10 cellular contexts compared by ENCODE assay signal in the genomic region with DNA sequence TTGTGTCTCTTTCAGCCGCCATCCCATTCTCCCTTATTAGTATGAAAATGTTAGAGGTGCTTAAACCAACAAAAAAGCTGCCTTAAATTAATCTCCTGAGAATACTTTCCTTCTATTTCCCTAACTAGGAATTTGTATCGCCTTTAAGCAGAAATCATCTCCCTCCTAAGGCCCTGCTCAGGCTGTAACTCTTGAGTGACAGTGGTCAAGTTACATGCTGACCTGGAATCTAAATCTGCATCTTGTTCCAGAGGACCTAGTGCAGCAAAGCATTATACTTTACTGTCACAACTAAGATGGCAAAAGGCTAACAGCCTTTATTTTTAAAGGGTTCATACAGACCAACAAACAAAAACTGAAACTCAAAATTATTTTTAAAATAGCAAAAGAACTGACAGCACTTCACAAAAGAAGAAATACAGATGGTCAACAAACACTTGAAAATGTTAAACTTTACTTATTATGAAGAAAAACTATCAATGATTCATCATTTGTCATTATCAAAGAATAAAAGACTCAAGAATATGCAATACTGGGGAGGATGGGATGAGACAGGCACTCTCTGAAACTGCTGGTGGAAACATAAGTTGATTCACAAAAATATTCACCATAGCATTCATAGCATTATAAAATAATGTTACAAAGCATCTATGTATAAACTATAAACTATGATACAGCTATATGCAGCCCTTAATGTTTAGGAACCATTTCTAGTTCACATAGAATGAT. TPM values are rescaled to one million over a fixed set of nuclear protein-coding genes. Genes with fewer than 3 reads are reported as not detected.
DNase-seq lines count a peak whose midpoint lies in the region; ATAC-seq and TF ChIP-seq lines count a peak whose summit lies in the region.
"Had no signal": no experiment of that assay in that cellular context is flagged by ENCODE, and none has a peak within 500 bp of the region (broad histone marks: within the 10 kb centered on the region; RNA-seq: fewer than 3 reads in every experiment).

No MANE protein-coding gene starts in this region.

- H3K4me1 Mint-ChIP-seq in activated naive CD4-positive, alpha-beta T cell treated with anti-CD3 and anti-CD28 coated beads for 36 hours (ENCODE audit: low read depth) = peaks cover 37% of the 10 kb centered on the region

- H3K27me3 ChIP-seq in Peyer's patch (no peaks in the 10 kb centered on the region), gastroesophageal sphincter (no peaks in the 10 kb centered on the region), subcutaneous abdominal adipose tissue (ENCODE audit: control insufficient read depth in 5 of 5, insufficient read depth in 4 of 5, low read length in 5 of 5) (no peaks in the 10 kb centered on the region)

- H3K36me3 ChIP-seq in Peyer's patch (peaks cover 0 to 8% (median 0%) of the 10 kb centered on the region in 3 donors), gastroesophageal sphincter (peaks cover 0 to 11% of the 10 kb centered on the region in 2 donors), subcutaneous abdominal adipose tissue (ENCODE audit: control insufficient read depth in 5 of 5, insufficient read depth in 5 of 5, low read length in 5 of 5) (peaks cover 0 to 8% (median 5%) of the 10 kb centered on the region in 5 donors)

- 58 to 90% methylated on average over 2 of the region's 2 CpGs for WGBS in gastroesophageal sphincter (ENCODE audit: low coverage in 1 of 2), 2 donors

- intact Hi-C loops in activated naive CD4-positive, alpha-beta T cell treated with anti-CD3 and anti-CD28 coated beads for 36 hours (cut with micrococcal nuclease) = loop anchor here (1.0 to 5.0 kb wide), 3 partner anchors 10 to 702 kb away; partner anchors contain the start of genes AKR1B1 and TMEM140

- H3K9ac ChIP-seq in subcutaneous abdominal adipose tissue (ENCODE audit: low read length in 5 of 5) = peak overlapping the region in 3 of 5 donors; percentile 29 to 53 (median 45)

- no peaks in the 10 kb centered on the region for H3K27me3 Mint-ChIP-seq in activated naive CD4-positive, alpha-beta T cell treated with anti-CD3 and anti-CD28 coated beads for 36 hours (ENCODE audit: low read depth)

- H3K9me3 Mint-ChIP-seq in activated naive CD4-positive, alpha-beta T cell treated with anti-CD3 and anti-CD28 coated beads for 36 hours = peaks cover 37% of the 10 kb centered on the region

- ATAC-seq in gastroesophageal sphincter = no peak

- H3K36me3 Mint-ChIP-seq in activated naive CD4-positive, alpha-beta T cell treated with anti-CD3 and anti-CD28 coated beads for 36 hours (ENCODE audit: low read depth) = peaks cover 74% of the 10 kb centered on the region

- H3K4me3 Mint-ChIP-seq in activated naive CD4-positive, alpha-beta T cell treated with anti-CD3 and anti-CD28 coated beads for 36 hours = no peak overlapping the region

- H3K27ac Mint-ChIP-seq in activated naive CD4-positive, alpha-beta T cell treated with anti-CD3 and anti-CD28 coated beads for 36 hours = peak overlapping the region; percentile 90

- H3K9me3 ChIP-seq in Peyer's patch (no peaks in the 10 kb centered on the region), gastroesophageal sphincter (peaks cover 0 to 11% (median 0%) of the 10 kb centered on the region in 3 donors), subcutaneous abdominal adipose tissue (ENCODE audit: control insufficient read depth in 5 of 5, low read length in 5 of 5) (peaks cover 2 to 12% (median 6%) of the 10 kb centered on the region in 5 donors)

- no peak for TF ChIP-seq POLR2A in Peyer's patch (IDR thresholded peaks at IDR 0.05)
- no peak for TF ChIP-seq POLR2A in gastroesophageal sphincter (IDR thresholded peaks at IDR 0.05)

- CTCF ChIA-PET in activated naive CD4-positive, alpha-beta T cell treated with anti-CD3 and anti-CD28 coated beads for 36 hours (lab: Charles Lee) = interaction anchor here (0.6 to 5.9 kb wide), 4 partner anchors 9 to 173 kb away, joined by 3 to 23 read pairs (median 8); partner anchors contain the start of genes AGBL3 and TMEM140

- peak overlapping the region in 3 of 4 donors; percentile 53 to 65 (median 55) for H3K27ac ChIP-seq in Peyer's patch
- peak overlapping the region in 3 of 4 donors; percentile 33 to 55 (median 51) for H3K27ac ChIP-seq in gastroesophageal sphincter
- peak overlapping the region; percentile 87 for H3K27ac ChIP-seq in subcutaneous abdominal adipose tissue (ENCODE audit: low read depth, low read length)

- no peak for TF ChIP-seq EP300 in gastroesophageal sphincter (IDR thresholded peaks at IDR 0.05)

- DNase-seq in activated naive CD4-positive, alpha-beta T cell treated with anti-CD3 and anti-CD28 coated beads for 36 hours = no peak
- no peak for DNase-seq in activated naive CD4-positive, alpha-beta T cell treated with Interleukin-2 at 50 U/mL for 16 hours
- no peak for DNase-seq in Peyer's patch
- no peak for DNase-seq in NCI-H187 (lab: John Stamatoyannopoulos, UW)
- DNase-seq in SIG-M5 (lab: John Stamatoyannopoulos, UW) = no peak
- DNase-seq in DMS153 treated with DMSO at 0.1 percent for 48 hours (lab: John Stamatoyannopoulos, UW; ENCODE audit: unreplicated experiment) = no peak
- DNase-seq: NCI-H526 treated with DMSO at 0.1 percent for 48 hours had no signal

- TF ChIP-seq CTCF in Peyer's patch (IDR thresholded peaks at IDR 0.05) = no peak
- no peak for TF ChIP-seq CTCF in gastroesophageal sphincter (IDR thresholded peaks at IDR 0.05)

- peaks cover 3 to 18% (median 10%) of the 10 kb centered on the region in 4 donors for H3K4me1 ChIP-seq in Peyer's patch
- peaks cover 0 to 60% (median 11%) of the 10 kb centered on the region in 3 donors for H3K4me1 ChIP-seq in gastroesophageal sphincter
- peaks cover 17 to 69% (median 61%) of the 10 kb centered on the region in 5 donors for H3K4me1 ChIP-seq in subcutaneous abdominal adipose tissue (ENCODE audit: control insufficient read depth in 5 of 5, insufficient read depth in 5 of 5, low read length in 5 of 5)

- H3K4me3 ChIP-seq in Peyer's patch (no peak overlapping the region), gastroesophageal sphincter (no peak overlapping the region), subcutaneous abdominal adipose tissue (ENCODE audit: low read depth in 1 of 5, low read length in 5 of 5) (no peak overlapping the region)

RNA-seq across cellular contexts. Expression of gene CYREN, which starts 11.0 kb away (rescaled TPM):
- total RNA-seq in activated naive CD4-positive, alpha-beta T cell treated with anti-CD3 and anti-CD28 coated beads for 36 hours = 10 to 100 TPM; 36.7 to 39.0 TPM
- total RNA-seq in Peyer's patch (10 to 100 TPM; 32.4 to 66.8 (median 42.5) TPM), gastroesophageal sphincter (10 to 100 TPM; 37.0 to 60.3 (median 49.7) TPM)

RNA-seq across cellular contexts. Expression of gene TMEM140, which starts 11.7 kb away (rescaled TPM):
- 1 to 10 TPM; 8.1 to 9.2 TPM for total RNA-seq in activated naive CD4-positive, alpha-beta T cell treated with anti-CD3 and anti-CD28 coated beads for 36 hours
- total RNA-seq in Peyer's patch (10 to 100 TPM; 33.4 to 39.6 (median 36.5) TPM), gastroesophageal sphincter (10 to 100 TPM in 3 of 4 donors, 1 to 10 TPM in 1; 9.3 to 21.8 (median 16.0) TPM)
- total RNA-seq: osteocyte had no signal

RNA-seq across cellular contexts. Expression of gene WDR91, which starts 51.8 kb away (rescaled TPM):
- total RNA-seq in activated naive CD4-positive, alpha-beta T cell treated with anti-CD3 and anti-CD28 coated beads for 36 hours = 10 to 100 TPM; 10.6 to 11.1 TPM
- total RNA-seq in Peyer's patch = 10 to 100 TPM in 3 of 4 donors, 1 to 10 TPM in 1; 6.7 to 44.6 (median 22.2) TPM
- 10 to 100 TPM; 18.7 to 37.1 (median 30.0) TPM for total RNA-seq in gastroesophageal sphincter
